In genomic region chr3:173889522-173890055, GRCh38 we compare ENCODE assay signal across 18 cellular contexts.
"Had no signal": no experiment of that assay in that cellular context is flagged by ENCODE, and none has a peak within 500 bp of the region (broad histone marks: within the 10 kb centered on the region; RNA-seq: fewer than 3 reads in every experiment).

No MANE protein-coding gene starts in this region.

- H3K27me3 ChIP-seq: colonic mucosa, heart right ventricle, ovary, suprapubic skin had no signal

- H3K27me3 Mint-ChIP-seq: activated naive CD8-positive, alpha-beta T cell; activated T-cell treated with anti-CD3 and anti-CD28 coated beads, Interleukin-2, amount 50 U/mL, for 24 hours; type B pancreatic cell had no signal

- H3K36me3 Mint-ChIP-seq: activated naive CD8-positive, alpha-beta T cell; type B pancreatic cell had no signal

- H3K9me3 Mint-ChIP-seq: activated T-cell treated with anti-CD3 and anti-CD28 coated beads, Interleukin-2, amount 50 U/mL, for 24 hours; type B pancreatic cell had no signal

- H3K27ac Mint-ChIP-seq: activated naive CD8-positive, alpha-beta T cell; activated T-cell treated with anti-CD3 and anti-CD28 coated beads, Interleukin-2, amount 50 U/mL, for 24 hours; type B pancreatic cell had no signal

- H3K4me1 ChIP-seq: colonic mucosa, heart right ventricle, left ventricle myocardium inferior, suprapubic skin had no signal

- DNase-seq: activated CD4-positive, alpha-beta T cell treated with anti-CD3 and anti-CD28 coated beads, Interleukin-2, amount 50 U/mL, for 4 hours; activated effector memory CD4-positive, alpha-beta T cell treated with anti-CD3 and anti-CD28 coated beads, Interleukin-2, amount 50 U/mL, for 16 hours; activated T-cell treated with anti-CD3 and anti-CD28 coated beads, Interleukin-2, amount 50 U/mL, for 24 hours; colonic mucosa; foreskin melanocyte; heart right ventricle; left ventricle myocardium inferior; mesenchymal stem cell; ovary; stimulated activated CD4-positive, alpha-beta T cell treated with anti-CD3 and anti-CD28 coated beads, Interleukin-12 subunit alpha, Interleukin-12 subunit beta, amount 100 ng/mL, for 4 hours; stimulated activated CD4-positive, alpha-beta T cell treated with anti-CD3 and anti-CD28 coated beads, Interleukin-2, amount 100 ng/mL, for 48 hours; stimulated activated naive CD4-positive, alpha-beta T cell treated with Interleukin-2 at 50 U/mL for 16 hours; T-helper 2 cell had no signal

- H3K27ac ChIP-seq: colonic mucosa, heart right ventricle, left ventricle myocardium inferior, ovary, suprapubic skin had no signal

- H3K36me3 ChIP-seq: colonic mucosa, heart right ventricle, left ventricle myocardium inferior, ovary, suprapubic skin had no signal

- ATAC-seq: heart right ventricle had no signal

- H3K9me3 ChIP-seq: colonic mucosa, heart right ventricle, left ventricle myocardium inferior, ovary, suprapubic skin had no signal

- H3K4me3 Mint-ChIP-seq: activated naive CD8-positive, alpha-beta T cell; activated T-cell treated with anti-CD3 and anti-CD28 coated beads, Interleukin-2, amount 50 U/mL, for 24 hours; type B pancreatic cell had no signal

- FAIRE-seq: keratinocyte, TTC549 had no signal

- H3K4me3 ChIP-seq: colonic mucosa, heart right ventricle, left ventricle myocardium inferior, ovary, suprapubic skin had no signal
